In genomic region chr2:43312751-43313641, GRCh38 we compare ENCODE assay signal across 8 cellular contexts.
DNase-seq lines count a peak whose midpoint lies in the region; ATAC-seq and TF ChIP-seq lines count a peak whose summit lies in the region.

No MANE protein-coding gene starts in this region.

- POLR2A ChIA-PET in PC-9 (lab: Charles Lee; ENCODE audit: unreplicated experiment) = no interaction called here

- H3K9me3 Mint-ChIP-seq in immature natural killer cell = no peaks in the 10 kb centered on the region

- CTCF ChIA-PET in PC-9 (lab: Charles Lee) = interaction anchor here (0.6 kb wide), 2 partner anchors 44 to 263 kb away, joined by 4 to 5 read pairs; no protein-coding TSS in a partner anchor

- DNase-seq in Daoy (ENCODE audit: low read depth) (peak; percentile 32), PC-9 (peak; percentile 60 to 83), fibroblast of the conjunctiva (ENCODE audit: low read depth) (peak; percentile 44), skeletal muscle cell (ENCODE audit: low read depth) (peak; percentile 55), immature natural killer cell (no peak)

- H3K4me1 Mint-ChIP-seq in immature natural killer cell = peaks cover 4 to 5% of the 10 kb centered on the region in 2 donors

- H3F3A ChIP-seq in PC-9 (ENCODE audit: insufficient read depth, low read depth) = peaks cover 24% of the 10 kb centered on the region

- H3K4me2 ChIP-seq in PC-9 = peak overlapping the region; percentile 27

- no peaks in the 10 kb centered on the region for H3K27me3 ChIP-seq in PC-9 (ENCODE audit: insufficient read depth, low read depth)

- H3K4me3 ChIP-seq in PC-9 = no peak overlapping the region
- H3K4me3 ChIP-seq in skeletal muscle cell (ENCODE audit: low read depth, low read length) = no peak overlapping the region

- TF ChIP-seq CTCF in PC-9 (conservative IDR thresholded peaks at IDR 0.05) = no peak

- no peak overlapping the region for H3K4me3 Mint-ChIP-seq in immature natural killer cell

- no peaks in the 10 kb centered on the region for H3K9me2 ChIP-seq in PC-9 (ENCODE audit: insufficient read depth)

- peaks cover 6% of the 10 kb centered on the region; the same call in 1 of the 2 replicates for H3K36me3 ChIP-seq in PC-9 (ENCODE audit: low read depth)

- H3K27ac Mint-ChIP-seq in immature natural killer cell = no peak overlapping the region

- H2AFZ ChIP-seq in PC-9 = no peak overlapping the region

- BruUV-seq in PC-9 (replicated peaks; lab: Mats Ljungman, UMichigan) = no TSS peak

- no peak for ATAC-seq in HG03565 (IDR thresholded peaks at IDR 0.05; ENCODE audit: unreplicated experiment)
- ATAC-seq in esophagus mucosa = no peak
- no peak for ATAC-seq in HG02763 (IDR thresholded peaks at IDR 0.05; ENCODE audit: unreplicated experiment)

- peak overlapping the region; percentile 53; the same call in 1 of the 2 replicates for H3K27ac ChIP-seq in PC-9

- peaks cover 3% of the 10 kb centered on the region; the same call in 1 of the 2 replicates for H3K9me3 ChIP-seq in PC-9 (ENCODE audit: insufficient read depth, low read depth)

- no peaks in the 10 kb centered on the region for H3K27me3 Mint-ChIP-seq in immature natural killer cell (ENCODE audit: low read depth in 3 of 3)

- H3K4me1 ChIP-seq in PC-9 (replicated peaks; ENCODE audit: insufficient read depth) = peaks cover 38% of the 10 kb centered on the region

- intact Hi-C loops in PC-9 (cut with micrococcal nuclease; ENCODE audit: unreplicated experiment) = no loop called here

- peaks cover 0 to 3% (median 0%) of the 10 kb centered on the region in 3 donors for H3K36me3 Mint-ChIP-seq in immature natural killer cell

- no peaks in the 10 kb centered on the region for H3K79me2 ChIP-seq in PC-9 (ENCODE audit: low read depth)

- no peaks in the 10 kb centered on the region for H4K20me1 ChIP-seq in PC-9 (ENCODE audit: insufficient read depth)

Comparison
In these comparisons a context has a peak if more than half of its experiments do, and no peak if none do; other contexts are left out.
1. DNase-seq: peak in Daoy (single experiment), PC-9 (2 of 2), fibroblast of the conjunctiva (single experiment) and skeletal muscle cell (single experiment); none in immature natural killer cell (0 of 3).